6 cellular contexts compared by ENCODE assay signal in genomic region chr11:47415091-47415854, GRCh38. TPM values are rescaled to one million over a fixed set of nuclear protein-coding genes. Genes with fewer than 3 reads are reported as not detected.
A peak's percentile ranks its signal among the peaks of the same experiment; 100 is the strongest.
DNase-seq lines count a peak whose midpoint lies in the region; ATAC-seq and TF ChIP-seq lines count a peak whose summit lies in the region.
"Had no signal": no experiment of that assay in that cellular context is flagged by ENCODE, and none has a peak within 500 bp of the region (broad histone marks: within the 10 kb centered on the region; RNA-seq: fewer than 3 reads in every experiment).

No MANE protein-coding gene starts in this region.

- H3K9me3 ChIP-seq in RWPE2 (ENCODE audit: severe bottlenecking) (no peaks in the 10 kb centered on the region), left ventricle myocardium inferior (replicated peaks) (no peaks in the 10 kb centered on the region), subcutaneous abdominal adipose tissue (ENCODE audit: control insufficient read depth in 5 of 5, low read length in 5 of 5) (no peaks in the 10 kb centered on the region)

- intact Hi-C loops in left ventricle myocardium inferior (cut with micrococcal nuclease) = no loop called here

- ATAC-seq in RWPE2 (ENCODE audit: low read depth) (no peak; the same call in 2 of the 3 replicates), HG03095 (IDR thresholded peaks at IDR 0.05; ENCODE audit: unreplicated experiment) (no peak)

- peaks cover 9% of the 10 kb centered on the region for H3K4me1 ChIP-seq in RWPE2 (ENCODE audit: insufficient read depth, poor library complexity, severe bottlenecking)
- peaks cover 60% of the 10 kb centered on the region for H3K4me1 ChIP-seq in left ventricle myocardium inferior
- peaks cover 0 to 24% (median 19%) of the 10 kb centered on the region in 5 donors for H3K4me1 ChIP-seq in subcutaneous abdominal adipose tissue (ENCODE audit: control insufficient read depth in 5 of 5, insufficient read depth in 5 of 5, low read length in 5 of 5)

- H3K27me3 ChIP-seq in RWPE2 (ENCODE audit: insufficient read depth, poor library complexity, severe bottlenecking) (no peaks in the 10 kb centered on the region), left ventricle myocardium inferior (ENCODE audit: low read depth) (no peaks in the 10 kb centered on the region), subcutaneous abdominal adipose tissue (ENCODE audit: control insufficient read depth in 5 of 5, insufficient read depth in 4 of 5, low read length in 5 of 5) (no peaks in the 10 kb centered on the region)

- TF ChIP-seq CTCF in RWPE2 (IDR thresholded peaks at IDR 0.05; ENCODE audit: poor library complexity, severe bottlenecking) (no peak), left ventricle myocardium inferior (IDR thresholded peaks at IDR 0.05; ENCODE audit: borderline replicate concordance) (no peak)

- H3K36me3 ChIP-seq in RWPE2 (ENCODE audit: low read depth) (peaks cover 72% of the 10 kb centered on the region), left ventricle myocardium inferior (peaks cover 79% of the 10 kb centered on the region), subcutaneous abdominal adipose tissue (ENCODE audit: control insufficient read depth in 5 of 5, insufficient read depth in 5 of 5, low read length in 5 of 5) (peaks cover 0 to 78% (median 54%) of the 10 kb centered on the region in 5 donors)

- H3K4me3 ChIP-seq in RWPE2 (ENCODE audit: severe bottlenecking) = no peak overlapping the region
- no peak overlapping the region for H3K4me3 ChIP-seq in left ventricle myocardium inferior
- no peak overlapping the region for H3K4me3 ChIP-seq in subcutaneous abdominal adipose tissue (ENCODE audit: low read depth in 1 of 5, low read length in 5 of 5)

- no peak for DNase-seq in RWPE2 (ENCODE audit: low spot score)
- no peak for DNase-seq in left ventricle myocardium inferior
- no peak for DNase-seq in amniotic stem cell (lab: John Stamatoyannopoulos, UW)
- DNase-seq: naive B cell had no signal

- peak overlapping the region; percentile 87 for H3K27ac ChIP-seq in RWPE2 (ENCODE audit: poor library complexity, severe bottlenecking)
- H3K27ac ChIP-seq in left ventricle myocardium inferior (replicated peaks) = peak overlapping the region; percentile 91
- peak overlapping the region; percentile 76 for H3K27ac ChIP-seq in subcutaneous abdominal adipose tissue (ENCODE audit: low read depth, low read length)

- H3K9ac ChIP-seq in subcutaneous abdominal adipose tissue (ENCODE audit: low read length in 5 of 5) = peak overlapping the region in 2 of 5 donors; percentile 43 to 49

RNA-seq across cellular contexts. Expression of gene SLC39A13, which starts 6.9 kb away (rescaled TPM):
- total RNA-seq in left ventricle myocardium inferior = 36.5 TPM

RNA-seq across cellular contexts. Expression of gene PSMC3, which starts 11.0 kb away (rescaled TPM):
- 146 TPM for total RNA-seq in left ventricle myocardium inferior

RNA-seq across cellular contexts. Expression of gene RAPSN, which starts 33.7 kb away (rescaled TPM):
- total RNA-seq in left ventricle myocardium inferior = 2.2 TPM

RNA-seq across cellular contexts. Expression of gene SPI1, which starts 36.9 kb away (rescaled TPM):
- total RNA-seq in left ventricle myocardium inferior = 8.3 TPM
